Comparison of ENCODE assay signal across 8 cellular contexts in the genomic region with DNA sequence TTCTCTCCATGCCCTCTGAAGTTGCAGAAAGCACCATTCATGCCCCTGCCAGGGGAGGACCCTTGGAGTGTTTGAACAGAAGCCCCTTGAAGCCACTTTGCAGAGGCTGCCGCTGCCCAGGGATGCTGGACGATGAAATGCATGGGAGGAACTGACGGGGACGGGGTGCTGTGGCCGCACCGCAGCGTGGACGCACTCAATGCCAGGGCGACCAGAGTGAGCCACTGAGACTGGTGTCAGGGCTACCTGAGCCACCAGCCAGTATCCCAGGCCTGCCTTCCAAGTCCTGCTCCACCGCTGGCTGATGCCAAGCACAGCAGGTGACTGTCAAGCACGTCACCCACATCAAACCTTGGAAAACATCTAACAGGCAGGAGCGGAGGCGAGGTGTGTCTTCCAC. TPM values are rescaled to one million over a fixed set of nuclear protein-coding genes. Genes with fewer than 3 reads are reported as not detected.
"Had no signal": no experiment of that assay in that cellular context is flagged by ENCODE, and none has a peak within 500 bp of the region (broad histone marks: within the 10 kb centered on the region; RNA-seq: fewer than 3 reads in every experiment).

No MANE protein-coding gene starts in this region.

- H3K9me3 ChIP-seq: HAP-1 had no signal

- H3K9me3 Mint-ChIP-seq: GM23338, HFFc6 had no signal

- DNase-seq: H7, HFFc6, IMR-90 had no signal

- H2AFZ ChIP-seq: GM23338 had no signal

- H3K4me2 ChIP-seq: GM23338 had no signal

- H3K36me3 ChIP-seq: HAP-1 had no signal

- H3K4me3 Mint-ChIP-seq: GM23338, HFFc6 had no signal

- H3K27ac Mint-ChIP-seq: GM23338, HFFc6 had no signal

- H3K4me3 ChIP-seq: GM23338, HAP-1, K562 had no signal

- ATAC-seq: GM23338, HCT116, K562 had no signal

- H3K27ac ChIP-seq: HL-60 had no signal

- H3K4me1 ChIP-seq: HAP-1 had no signal

RNA-seq across cellular contexts. Expression of a gene that starts 17.6 kb away (rescaled TPM):
- total RNA-seq: HFFc6, IMR-90, K562 had no signal
